1 cellular context compared by ENCODE assay signal in genomic region chr12:98503593-98504367, GRCh38.
TF ChIP-seq lines count a peak whose summit lies in the region.

No MANE protein-coding gene starts in this region.

TF ChIP-seq in GM12878, 131 proteins besides CTCF, POLR2A, EP300 and RAD21 (continued from another document):
- peak; percentile 44; the same call in 1 of the 2 replicates for TF ChIP-seq ATF2 (IDR thresholded peaks at IDR 0.05; ENCODE audit: low read length)
- TF ChIP-seq BMI1 (IDR thresholded peaks at IDR 0.05; ENCODE audit: borderline replicate concordance): 0 out of 2 replicates have a peak, but pooled peaks have one; percentile 30
- 0 out of 2 replicates have a peak, but pooled peaks have one; percentile 29 for TF ChIP-seq WRNIP1 (IDR thresholded peaks at IDR 0.05; ENCODE audit: borderline replicate concordance, low read depth, low read length)
- TF ChIP-seq SIX5 (IDR thresholded peaks at IDR 0.05; ENCODE audit: low read depth, low read length, severe bottlenecking): no peak
- TF ChIP-seq SREBF1 (IDR thresholded peaks at IDR 0.05; ENCODE audit: low read length): no peak
- peak; percentile 96 for TF ChIP-seq PAX5 (IDR thresholded peaks at IDR 0.05; ENCODE audit: borderline replicate concordance, low read depth, low read length)
- TF ChIP-seq TBL1XR1 (IDR thresholded peaks at IDR 0.05; ENCODE audit: low read depth, low read length): peak; percentile 77
- peak; percentile 81 for TF ChIP-seq PML (IDR thresholded peaks at IDR 0.05; ENCODE audit: low read length)
- peak; percentile 81 for TF ChIP-seq ATF7 (IDR thresholded peaks at IDR 0.05; ENCODE audit: low read depth)
- TF ChIP-seq E2F8 (IDR thresholded peaks at IDR 0.05; ENCODE audit: low read depth, partially characterized antibody): peak; percentile 80
- peak; percentile 89 for TF ChIP-seq IKZF1 (conservative IDR thresholded peaks at IDR 0.05)
- peak; percentile 57 for TF ChIP-seq MXI1 (IDR thresholded peaks at IDR 0.05; ENCODE audit: low read depth, low read length)
- TF ChIP-seq TARDBP (IDR thresholded peaks at IDR 0.05; ENCODE audit: borderline replicate concordance): peak; percentile 100
- TF ChIP-seq FOXK2 (IDR thresholded peaks at IDR 0.05): peak; percentile 57; the same call in 1 of the 2 replicates
- TF ChIP-seq NBN (IDR thresholded peaks at IDR 0.05): peak; percentile 96
- peak; percentile 70 for TF ChIP-seq ZNF687 (IDR thresholded peaks at IDR 0.05)
- 0 out of 2 replicates have a peak, but pooled peaks have one; percentile 3 for TF ChIP-seq HSF1 (IDR thresholded peaks at IDR 0.05; ENCODE audit: low read depth, low read length)
- TF ChIP-seq CREB1 (IDR thresholded peaks at IDR 0.05; ENCODE audit: low read depth): peak; percentile 59; the same call in 1 of the 2 replicates
- peak; percentile 78; the same call in 1 of the 2 replicates for TF ChIP-seq MLLT1 (IDR thresholded peaks at IDR 0.05)
- peak; percentile 77; the same call in 1 of the 2 replicates for TF ChIP-seq TAF1 (IDR thresholded peaks at IDR 0.05; ENCODE audit: borderline replicate concordance, low read depth, low read length)
- peak; percentile 85 for TF ChIP-seq KLF5 (IDR thresholded peaks at IDR 0.05; ENCODE audit: partially characterized antibody)
- peak; percentile 50 for TF ChIP-seq MAX (IDR thresholded peaks at IDR 0.05; ENCODE audit: low read depth, low read length)
- TF ChIP-seq MTA3 (IDR thresholded peaks at IDR 0.05; ENCODE audit: borderline replicate concordance, low read length): peak; percentile 65; the same call in 1 of the 2 replicates
- no peak for TF ChIP-seq PBX3 (IDR thresholded peaks at IDR 0.05; ENCODE audit: insufficient replicate concordance, low read depth, low read length)
- TF ChIP-seq HDGF (IDR thresholded peaks at IDR 0.05): 0 out of 2 replicates have a peak, but pooled peaks have one; percentile 25
- TF ChIP-seq ZNF384 (IDR thresholded peaks at IDR 0.05; ENCODE audit: borderline replicate concordance, low read depth, low read length): peak; percentile 85
- peak; percentile 5; a peak in 2 of 4 replicates for TF ChIP-seq BHLHE40 (IDR thresholded peaks at IDR 0.05; ENCODE audit: borderline replicate concordance in 1 of 2, low read depth in 2 of 2, low read length in 1 of 2)
- TF ChIP-seq NFYA (IDR thresholded peaks at IDR 0.05; ENCODE audit: borderline replicate concordance, low read depth, low read length): no peak
- peak; percentile 60 for TF ChIP-seq MEF2B (IDR thresholded peaks at IDR 0.05; ENCODE audit: partially characterized antibody, poor library complexity, severe bottlenecking)
- TF ChIP-seq CEBPZ (IDR thresholded peaks at IDR 0.05; ENCODE audit: low read depth, low read length): no peak
- TF ChIP-seq NKRF (conservative IDR thresholded peaks at IDR 0.05): no peak; the same call in 1 of the 2 replicates
- no peak for TF ChIP-seq SP1 (IDR thresholded peaks at IDR 0.05; ENCODE audit: low read depth, low read length)
- TF ChIP-seq STAT3 (IDR thresholded peaks at IDR 0.05; ENCODE audit: low read depth, low read length): peak; percentile 38; the same call in 1 of the 2 replicates
- peak; percentile 14; the same call in 1 of the 2 replicates for TF ChIP-seq RB1 (IDR thresholded peaks at IDR 0.05; ENCODE audit: borderline replicate concordance)
- TF ChIP-seq STAT1 (conservative IDR thresholded peaks at IDR 0.05): peak; percentile 58; the same call in 1 of the 2 replicates
- peak; percentile 89 for TF ChIP-seq PAX8 (IDR thresholded peaks at IDR 0.05)
- TF ChIP-seq RELB (IDR thresholded peaks at IDR 0.05; ENCODE audit: low read depth): peak; percentile 89
- no peak for TF ChIP-seq KDM1A (IDR thresholded peaks at IDR 0.05; ENCODE audit: borderline replicate concordance)
- TF ChIP-seq SMAD1 (IDR thresholded peaks at IDR 0.05; ENCODE audit: low read depth, partially characterized antibody): peak; percentile 63
TF ChIP-seq in GM12878: peak in this region for 73.
